ENCODE assay signal across 1 cellular context in genomic region chr4:121696641-121697461, GRCh38.
TF ChIP-seq lines count a peak whose summit lies in the region.

Gene ANXA5 (minus strand): TSS chr4:121696980. CDS start chr4:121696589, 391 bp downstream.

TF ChIP-seq in K562, 482 proteins besides CTCF, POLR2A, EP300 and RAD21 (continued from another document and continues in another):
- TF ChIP-seq, protein P1, sequence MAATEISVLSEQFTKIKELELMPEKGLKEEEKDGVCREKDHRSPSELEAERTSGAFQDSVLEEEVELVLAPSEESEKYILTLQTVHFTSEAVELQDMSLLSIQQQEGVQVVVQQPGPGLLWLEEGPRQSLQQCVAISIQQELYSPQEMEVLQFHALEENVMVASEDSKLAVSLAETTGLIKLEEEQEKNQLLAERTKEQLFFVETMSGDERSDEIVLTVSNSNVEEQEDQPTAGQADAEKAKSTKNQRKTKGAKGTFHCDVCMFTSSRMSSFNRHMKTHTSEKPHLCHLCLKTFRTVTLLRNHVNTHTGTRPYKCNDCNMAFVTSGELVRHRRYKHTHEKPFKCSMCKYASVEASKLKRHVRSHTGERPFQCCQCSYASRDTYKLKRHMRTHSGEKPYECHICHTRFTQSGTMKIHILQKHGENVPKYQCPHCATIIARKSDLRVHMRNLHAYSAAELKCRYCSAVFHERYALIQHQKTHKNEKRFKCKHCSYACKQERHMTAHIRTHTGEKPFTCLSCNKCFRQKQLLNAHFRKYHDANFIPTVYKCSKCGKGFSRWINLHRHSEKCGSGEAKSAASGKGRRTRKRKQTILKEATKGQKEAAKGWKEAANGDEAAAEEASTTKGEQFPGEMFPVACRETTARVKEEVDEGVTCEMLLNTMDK (IDR thresholded peaks at IDR 0.05; ENCODE audit: borderline replicate concordance, insufficient read depth, low read depth, low read length, poor library complexity, severe bottlenecking): peak; percentile 22
- TF ChIP-seq HSF4 (CRISPR knock-in tag; IDR thresholded peaks at IDR 0.05; ENCODE audit: borderline replicate concordance) (no peak), ZNF239 (CRISPR knock-in tag; IDR thresholded peaks at IDR 0.05) (no peak), ZNF639 (CRISPR knock-in tag; conservative IDR thresholded peaks at IDR 0.05 in 1 of 2, IDR thresholded peaks at IDR 0.05 in 1 of 2) (peak in 1 of 2 experiments; percentile 47; a peak in 1 of 4 replicates), KDM4B (IDR thresholded peaks at IDR 0.05; ENCODE audit: borderline replicate concordance in 2 of 2, low read depth in 1 of 2) (0 out of 4 replicates have a peak, but pooled peaks of 1 of the 2 experiments have one; percentile 27), NCOA4 (IDR thresholded peaks at IDR 0.05; ENCODE audit: partially characterized antibody) (no peak), EGR1 (conservative IDR thresholded peaks at IDR 0.05) (peak; percentile 96), MXI1 (IDR thresholded peaks at IDR 0.05; ENCODE audit: low read depth, low read length) (no peak), ZNF23 (CRISPR knock-in tag; IDR thresholded peaks at IDR 0.05) (no peak), HNRNPLL (IDR thresholded peaks at IDR 0.05; ENCODE audit: low read depth, low read length, poor library complexity, severe bottlenecking) (peak; percentile 17), CHD2 (IDR thresholded peaks at IDR 0.05; ENCODE audit: low read depth, low read length) (peak; percentile 86), SMC3 (conservative IDR thresholded peaks at IDR 0.05; ENCODE audit: insufficient read depth, low read depth, low read length) (peak; percentile 30; the same call in 1 of the 2 replicates), JUND (IDR thresholded peaks at IDR 0.05; ENCODE audit: borderline replicate concordance, low read depth, low read length) (no peak), JUND (tag; IDR thresholded peaks at IDR 0.05; ENCODE audit: borderline replicate concordance, low read depth, low read length) (peak; percentile 8; the same call in 1 of the 3 replicates), OTX1 (CRISPR knock-in tag; IDR thresholded peaks at IDR 0.05) (0 out of 2 replicates have a peak, but pooled peaks have one; percentile 33), TARDBP (IDR thresholded peaks at IDR 0.05) (peak; percentile 98), JUNB (CRISPR knock-in tag; conservative IDR thresholded peaks at IDR 0.05) (0 out of 2 replicates have a peak, but pooled peaks have one; percentile 19), TAF1 (IDR thresholded peaks at IDR 0.05; ENCODE audit: control insufficient read depth, extremely low read depth, insufficient read depth, low read length, severe bottlenecking) (peak; percentile 95), PRPF4 (IDR thresholded peaks at IDR 0.05; ENCODE audit: insufficient read depth, low read depth, low read length, poor library complexity, severe bottlenecking) (no peak), TBP (optimal IDR thresholded peaks at IDR 0.05; ENCODE audit: low read depth, low read length) (peak; percentile 89), E2F3 (CRISPR knock-in tag; IDR thresholded peaks at IDR 0.05) (no peak), ZNF507 (tag; conservative IDR thresholded peaks at IDR 0.05) (no peak), PRMT5 (CRISPR knock-in tag; IDR thresholded peaks at IDR 0.05) (no peak), ZNF146 (CRISPR knock-in tag; IDR thresholded peaks at IDR 0.05; ENCODE audit: unreplicated experiment) (no peak), MAZ (CRISPR knock-in tag; conservative IDR thresholded peaks at IDR 0.05 in 1 of 2, IDR thresholded peaks at IDR 0.05 in 1 of 2) (peak; percentile 55 to 58; a peak in 2 of 4 replicates), ZNF143 (CRISPR knock-in tag; IDR thresholded peaks at IDR 0.05) (no peak), ZNF253 (CRISPR knock-in tag; conservative IDR thresholded peaks at IDR 0.05) (no peak), L3MBTL2 (IDR thresholded peaks at IDR 0.05) (peak; percentile 69), ZFP1 (CRISPR knock-in tag; IDR thresholded peaks at IDR 0.05) (peak; percentile 26; the same call in 1 of the 2 replicates), ATF2 (CRISPR knock-in tag; IDR thresholded peaks at IDR 0.05) (no peak), ZNF133 (CRISPR knock-in tag; IDR thresholded peaks at IDR 0.05) (no peak), NFE2 (IDR thresholded peaks at IDR 0.05; ENCODE audit: low read depth) (no peak), RBM14 (IDR thresholded peaks at IDR 0.05; ENCODE audit: borderline replicate concordance, insufficient read depth, low read depth, low read length) (0 out of 2 replicates have a peak, but pooled peaks have one; percentile 80), CCAR2 (IDR thresholded peaks at IDR 0.05; ENCODE audit: low read depth, low read length) (no peak), RBM22 (IDR thresholded peaks at IDR 0.05; ENCODE audit: low read depth, low read length, poor library complexity, severe bottlenecking) (peak; percentile 30), CREBBP (IDR thresholded peaks at IDR 0.05; ENCODE audit: low read depth, low read length) (no peak), EP400 (IDR thresholded peaks at IDR 0.05) (peak; percentile 56; the same call in 1 of the 2 replicates), MTA2 (IDR thresholded peaks at IDR 0.05; ENCODE audit: low read depth) (no peak), ZNF384 (IDR thresholded peaks at IDR 0.05; ENCODE audit: low read depth, low read length) (0 out of 2 replicates have a peak, but pooled peaks have one; percentile 4), GABPA (tag; conservative IDR thresholded peaks at IDR 0.05; ENCODE audit: low read depth) (peak; percentile 66), CCNT2 (IDR thresholded peaks at IDR 0.05; ENCODE audit: borderline replicate concordance, extremely low read depth, insufficient read length, low read depth, low read length) (peak; percentile 73), ZNF518B (CRISPR knock-in tag; IDR thresholded peaks at IDR 0.05) (no peak), CBX3 (IDR thresholded peaks at IDR 0.05; ENCODE audit: borderline replicate concordance in 1 of 2, low read length in 2 of 2) (0 out of 3 replicates have a peak, but pooled peaks of 1 of the 2 experiments have one; percentile 49), SRF (CRISPR knock-in tag; IDR thresholded peaks at IDR 0.05) (peak in 1 of 2 experiments; percentile 45; a peak in 1 of 4 replicates), RFX5 (IDR thresholded peaks at IDR 0.05; ENCODE audit: low read depth, low read length) (no peak), FIP1L1 (IDR thresholded peaks at IDR 0.05; ENCODE audit: low read depth, low read length, poor library complexity, severe bottlenecking) (no peak), NCOA1 (IDR thresholded peaks at IDR 0.05; ENCODE audit: low read depth) (no peak), NELFE (IDR thresholded peaks at IDR 0.05; ENCODE audit: insufficient read depth, insufficient read length) (no peak), RCOR1 (IDR thresholded peaks at IDR 0.05; ENCODE audit: borderline replicate concordance in 1 of 2, low read depth in 2 of 2, low read length in 2 of 2) (peak in 1 of 2 experiments; percentile 66; a peak in 1 of 4 replicates), ZMIZ1 (IDR thresholded peaks at IDR 0.05; ENCODE audit: low read depth in 2 of 2, low read length in 2 of 2) (no peak), TCF7L2 (IDR thresholded peaks at IDR 0.05; ENCODE audit: low read depth, low read length) (no peak)
- TF ChIP-seq, protein P2, sequence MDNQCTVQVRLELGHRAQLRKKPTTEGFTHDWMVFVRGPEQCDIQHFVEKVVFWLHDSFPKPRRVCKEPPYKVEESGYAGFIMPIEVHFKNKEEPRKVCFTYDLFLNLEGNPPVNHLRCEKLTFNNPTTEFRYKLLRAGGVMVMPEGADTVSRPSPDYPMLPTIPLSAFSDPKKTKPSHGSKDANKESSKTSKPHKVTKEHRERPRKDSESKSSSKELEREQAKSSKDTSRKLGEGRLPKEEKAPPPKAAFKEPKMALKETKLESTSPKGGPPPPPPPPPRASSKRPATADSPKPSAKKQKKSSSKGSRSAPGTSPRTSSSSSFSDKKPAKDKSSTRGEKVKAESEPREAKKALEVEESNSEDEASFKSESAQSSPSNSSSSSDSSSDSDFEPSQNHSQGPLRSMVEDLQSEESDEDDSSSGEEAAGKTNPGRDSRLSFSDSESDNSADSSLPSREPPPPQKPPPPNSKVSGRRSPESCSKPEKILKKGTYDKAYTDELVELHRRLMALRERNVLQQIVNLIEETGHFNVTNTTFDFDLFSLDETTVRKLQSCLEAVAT (IDR thresholded peaks at IDR 0.05): peak in 1 of 2 experiments; percentile 58; a peak in 2 of 4 replicates
- TF ChIP-seq, protein P3, sequence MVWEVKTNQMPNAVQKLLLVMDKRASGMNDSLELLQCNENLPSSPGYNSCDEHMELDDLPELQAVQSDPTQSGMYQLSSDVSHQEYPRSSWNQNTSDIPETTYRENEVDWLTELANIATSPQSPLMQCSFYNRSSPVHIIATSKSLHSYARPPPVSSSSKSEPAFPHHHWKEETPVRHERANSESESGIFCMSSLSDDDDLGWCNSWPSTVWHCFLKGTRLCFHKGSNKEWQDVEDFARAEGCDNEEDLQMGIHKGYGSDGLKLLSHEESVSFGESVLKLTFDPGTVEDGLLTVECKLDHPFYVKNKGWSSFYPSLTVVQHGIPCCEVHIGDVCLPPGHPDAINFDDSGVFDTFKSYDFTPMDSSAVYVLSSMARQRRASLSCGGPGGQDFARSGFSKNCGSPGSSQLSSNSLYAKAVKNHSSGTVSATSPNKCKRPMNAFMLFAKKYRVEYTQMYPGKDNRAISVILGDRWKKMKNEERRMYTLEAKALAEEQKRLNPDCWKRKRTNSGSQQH (CRISPR knock-in tag; IDR thresholded peaks at IDR 0.05): no peak
